In the genomic region with DNA sequence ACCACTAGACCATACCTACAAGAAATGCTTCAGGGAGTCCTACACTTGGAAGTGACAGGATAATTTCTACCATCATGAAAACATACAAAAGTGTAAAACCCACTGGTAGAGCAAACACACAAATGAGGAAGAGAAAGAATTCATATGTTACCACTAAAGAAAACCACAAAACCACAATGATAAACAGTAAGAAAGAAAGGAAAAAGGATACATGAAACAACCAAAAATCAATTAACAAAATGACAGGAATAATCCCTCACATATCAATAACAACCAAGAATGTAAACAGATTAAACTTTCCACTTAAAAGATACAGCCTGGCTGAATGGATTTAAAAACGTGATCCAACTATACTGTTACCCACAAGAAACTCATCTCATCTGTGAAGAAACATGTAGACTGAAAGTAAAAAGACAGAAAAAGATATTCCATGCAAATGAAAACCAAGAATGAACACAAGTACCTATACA, we compare ENCODE assay signal across 15 cellular contexts.
DNase-seq lines count a peak whose midpoint lies in the region; ATAC-seq lines count a peak whose summit lies in the region.
"Had no signal": no experiment of that assay in that cellular context is flagged by ENCODE, and none has a peak within 500 bp of the region (broad histone marks: within the 10 kb centered on the region; RNA-seq: fewer than 3 reads in every experiment).

No MANE protein-coding gene starts in this region.

- DNase-seq in SIG-M5 treated with dmso at 0.1 percent for 504 hours (lab: John Stamatoyannopoulos, UW; ENCODE audit: unreplicated experiment) (peak; percentile 20), SIG-M5 (lab: John Stamatoyannopoulos, UW) (no peak), RPMI7951 (ENCODE audit: low read depth) (peak; percentile 64), NCI-H2171 (lab: John Stamatoyannopoulos, UW) (no peak), dermis blood vessel endothelial cell (no peak), NCI-H1694 treated with DMSO at 0.1 percent for 48 hours (lab: John Stamatoyannopoulos, UW) (no peak), NCI-H1436 treated with DMSO at 0.1 percent for 48 hours (lab: John Stamatoyannopoulos, UW) (no peak)
- DNase-seq: activated naive CD4-positive, alpha-beta T cell; Caco-2; glutamatergic neuron; kidney; NCI-H524; pancreas; SHP77 had no signal

- ATAC-seq in HG03280 (IDR thresholded peaks at IDR 0.05; ENCODE audit: unreplicated experiment) = peak; percentile 46
- ATAC-seq: pancreas had no signal

Comparison
In these comparisons a context has a peak if more than half of its experiments do, and no peak if none do; other contexts are left out.
1. DNase-seq: peak in SIG-M5 treated with dmso at 0.1 percent for 504 hours (single experiment) and RPMI7951 (single experiment); none in SIG-M5 (single experiment), NCI-H2171 (single experiment), dermis blood vessel endothelial cell (single experiment), NCI-H1694 treated with DMSO at 0.1 percent for 48 hours (single experiment) and NCI-H1436 treated with DMSO at 0.1 percent for 48 hours (single experiment).